ENCODE assay signal across 14 cellular contexts in the genomic region with DNA sequence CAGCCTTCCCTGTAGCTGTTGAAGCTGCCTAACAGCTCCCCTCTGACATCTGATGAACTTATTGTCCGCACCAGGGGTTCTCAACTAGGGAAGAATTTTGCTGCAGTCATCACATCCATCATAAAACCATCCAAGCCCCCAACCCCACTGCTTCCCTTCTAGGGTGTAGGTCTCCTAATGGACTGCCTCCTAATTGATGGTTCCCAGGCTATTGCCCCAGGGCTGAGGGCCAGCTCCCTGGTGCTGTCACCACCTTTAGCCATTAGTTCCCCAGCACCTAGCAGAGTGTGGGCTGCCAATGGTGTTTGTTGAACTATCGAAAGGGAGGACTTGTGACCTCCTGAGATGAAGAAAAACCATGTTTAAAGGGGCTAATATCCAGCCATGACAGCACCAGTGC.
A peak's percentile ranks its signal among the peaks of the same experiment; 100 is the strongest.
DNase-seq lines count a peak whose midpoint lies in the region; ATAC-seq and TF ChIP-seq lines count a peak whose summit lies in the region.
"Had no signal": no experiment of that assay in that cellular context is flagged by ENCODE, and none has a peak within 500 bp of the region (broad histone marks: within the 10 kb centered on the region; RNA-seq: fewer than 3 reads in every experiment).

No MANE protein-coding gene starts in this region.

- H3K36me3 ChIP-seq in HEK293 (ENCODE audit: control insufficient read depth in 2 of 2, insufficient read depth in 1 of 2, low read length in 2 of 2): no peaks in the 10 kb centered on the region
- H3K36me3 ChIP-seq: HAP-1 had no signal

- H3K9me3 ChIP-seq in HEK293 (ENCODE audit: control insufficient read depth, insufficient read depth, low read depth, low read length): no peaks in the 10 kb centered on the region
- H3K9me3 ChIP-seq: HAP-1 had no signal

- TF ChIP-seq CTCF in HEK293 (tag by site-specific recombination; IDR thresholded peaks at IDR 0.05): no peak

- peaks cover 6% of the 10 kb centered on the region for H3K4me1 ChIP-seq in HEK293 (ENCODE audit: control insufficient read depth, insufficient read depth, low read length)

- ATAC-seq in HG03025 (IDR thresholded peaks at IDR 0.05; ENCODE audit: low FRiP score, unreplicated experiment) (no peak), GM19452 (IDR thresholded peaks at IDR 0.05; ENCODE audit: unreplicated experiment) (no peak)

- peak; percentile 8 for DNase-seq in NCI-H69 (lab: John Stamatoyannopoulos, UW)
- DNase-seq in islet precursor cell: peak; percentile 65
- no peak for DNase-seq in NCI-H1092 treated with DMSO at 0.1 percent for 48 hours (lab: John Stamatoyannopoulos, UW)
- DNase-seq: AML-193; CD4-positive, alpha-beta T cell; DMS153; DMS79; GDM1; KG1 had no signal

- H3K27ac ChIP-seq in HEK293 (ENCODE audit: extremely low read depth, low read depth, low read length): no peak overlapping the region
- H3K27ac ChIP-seq: C4-2B had no signal

- POLR2A ChIA-PET in HEK293 (lab: Yijun Ruan, JAX): no interaction called here

- H3K4me3 ChIP-seq in HEK293 (ENCODE audit: low read depth, low read length): no peak overlapping the region
- H3K4me3 ChIP-seq: HAP-1 had no signal

- CTCF ChIA-PET in HEK293 (lab: Yijun Ruan, JAX): no interaction called here

TF ChIP-seq in HEK293, 187 proteins besides CTCF, POLR2A, EP300 and RAD21:
- TF ChIP-seq ZNF157 (tag by site-specific recombination; IDR thresholded peaks at IDR 0.05) (no peak), ZNF341 (tag by site-specific recombination; IDR thresholded peaks at IDR 0.05; ENCODE audit: low read depth) (peak; percentile 18; the same call in 1 of the 2 replicates), KLF16 (tag by site-specific recombination; IDR thresholded peaks at IDR 0.05) (no peak)
